1 cellular context compared by ENCODE assay signal in the genomic region with DNA sequence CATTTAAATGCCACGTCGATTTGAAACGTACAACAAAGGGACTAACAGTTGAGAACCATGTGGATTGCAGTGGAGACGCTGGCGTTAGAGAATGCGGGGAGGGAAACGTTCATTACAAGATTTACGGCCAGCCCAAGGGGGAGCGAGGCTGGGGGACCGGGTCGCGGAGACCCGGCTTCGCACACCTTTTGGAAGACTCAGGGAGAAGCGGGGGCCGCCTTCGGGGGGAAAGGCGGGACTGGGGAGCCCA.
TF ChIP-seq lines count a peak whose summit lies in the region.

No MANE protein-coding gene starts in this region.

TF ChIP-seq in IMR-90, 13 proteins besides CTCF, POLR2A, EP300 and RAD21 (continued from another document):
- TF ChIP-seq MAZ (IDR thresholded peaks at IDR 0.05; ENCODE audit: borderline replicate concordance, low read depth, low read length) (no peak), MXI1 (IDR thresholded peaks at IDR 0.05; ENCODE audit: borderline replicate concordance, low read depth, low read length) (no peak), RCOR1 (IDR thresholded peaks at IDR 0.05; ENCODE audit: insufficient replicate concordance, low read length) (no peak), NFE2L2 (IDR thresholded peaks at IDR 0.05; ENCODE audit: low read depth, low read length) (no peak), MAFK (IDR thresholded peaks at IDR 0.05; ENCODE audit: low read depth, low read length) (no peak), CHD1 (IDR thresholded peaks at IDR 0.05; ENCODE audit: low read depth, low read length) (no peak)
